In the genomic region with DNA sequence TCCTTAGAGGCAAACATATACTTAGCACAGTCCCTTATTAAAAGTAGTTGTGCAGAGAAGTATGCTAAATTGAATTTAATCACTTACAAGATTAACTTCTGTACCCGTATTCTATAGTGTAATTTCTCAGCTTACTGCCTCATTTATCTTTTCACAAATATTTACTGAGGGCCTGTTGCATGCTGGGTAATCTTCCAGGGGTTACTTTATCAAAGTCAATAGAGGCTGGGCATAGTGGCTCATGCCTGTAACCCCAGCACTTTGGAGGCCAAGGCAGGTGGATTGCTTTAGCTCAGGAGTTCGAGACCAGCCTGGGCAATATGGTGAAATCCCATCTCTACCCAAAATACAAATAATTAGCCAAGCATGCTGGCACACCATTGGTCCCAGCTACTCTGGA, we compare ENCODE assay signal across 16 cellular contexts.
A peak's percentile ranks its signal among the peaks of the same experiment; 100 is the strongest.
DNase-seq lines count a peak whose midpoint lies in the region; ATAC-seq, FAIRE-seq and TF ChIP-seq lines count a peak whose summit lies in the region.
"Had no signal": no experiment of that assay in that cellular context is flagged by ENCODE, and none has a peak within 500 bp of the region (broad histone marks: within the 10 kb centered on the region; RNA-seq: fewer than 3 reads in every experiment).

No MANE protein-coding gene starts in this region.

- H4K20me1 ChIP-seq in HepG2 (ENCODE audit: insufficient read depth, low read length): no peaks in the 10 kb centered on the region

- no peaks in the 10 kb centered on the region for H3K9me3 Mint-ChIP-seq in natural killer cell treated with Interleukin-12 subunit alpha and Interleukin-12 subunit beta and Interleukin-15 and Interleukin-18, amount 100 ng/mL, for 72 hours
- H3K9me3 Mint-ChIP-seq: CD4-positive, alpha-beta memory T cell; HFFc6 had no signal

- H3K9ac ChIP-seq in HepG2 (ENCODE audit: insufficient read depth, low read depth, low read length) (no peak overlapping the region), colonic mucosa (ENCODE audit: low read depth in 2 of 2, low read length in 2 of 2) (no peak overlapping the region)

- H3K27ac ChIP-seq in HepG2 (ENCODE audit: extremely low read length, insufficient read depth, low read length) (no peak overlapping the region), right lobe of liver (no peak overlapping the region), colonic mucosa (no peak overlapping the region), gastrocnemius medialis (no peak overlapping the region)
- H3K27ac ChIP-seq: C4-2B had no signal

- BruUV-seq in HepG2 (replicated peaks; lab: Mats Ljungman, UMichigan): no TSS peak

- H2AFZ ChIP-seq in HepG2 (ENCODE audit: low read length): no peak overlapping the region

- H3K4me3 ChIP-seq in HepG2 (replicated peaks in 1 of 3; ENCODE audit: insufficient read depth in 1 of 3, low read depth in 2 of 3, low read length in 3 of 3) (no peak overlapping the region), right lobe of liver (no peak overlapping the region), colonic mucosa (no peak overlapping the region), gastrocnemius medialis (no peak overlapping the region)
- H3K4me3 ChIP-seq: GM12878 had no signal

- peaks cover 38 to 50% of the 10 kb centered on the region in 2 donors for H3K4me1 Mint-ChIP-seq in natural killer cell treated with Interleukin-12 subunit alpha and Interleukin-12 subunit beta and Interleukin-15 and Interleukin-18, amount 100 ng/mL, for 72 hours (ENCODE audit: low read depth in 2 of 2)

- H3K9me3 ChIP-seq in HepG2 (ENCODE audit: low read length): no peaks in the 10 kb centered on the region
- H3K9me3 ChIP-seq in right lobe of liver: no peaks in the 10 kb centered on the region
- no peaks in the 10 kb centered on the region for H3K9me3 ChIP-seq in colonic mucosa
- H3K9me3 ChIP-seq in gastrocnemius medialis: no peaks in the 10 kb centered on the region

- CTCF ChIA-PET in HepG2 (lab: Yijun Ruan, JAX; ENCODE audit: low intra/inter-chr PET ratio, low total read pairs): no interaction called here

- H3K4me1 ChIP-seq in HepG2 (ENCODE audit: insufficient read depth, low read length): no peaks in the 10 kb centered on the region
- no peaks in the 10 kb centered on the region for H3K4me1 ChIP-seq in right lobe of liver
- no peaks in the 10 kb centered on the region for H3K4me1 ChIP-seq in colonic mucosa
- H3K4me1 ChIP-seq in gastrocnemius medialis: no peaks in the 10 kb centered on the region

- no peak overlapping the region for H3K4me2 ChIP-seq in HepG2 (ENCODE audit: low read depth, low read length)

- H3K27me3 ChIP-seq in HepG2 (ENCODE audit: control insufficient read depth in 1 of 2, insufficient read depth in 2 of 2, low read length in 2 of 2) (no peaks in the 10 kb centered on the region), right lobe of liver (no peaks in the 10 kb centered on the region), colonic mucosa (no peaks in the 10 kb centered on the region), gastrocnemius medialis (no peaks in the 10 kb centered on the region)

- FAIRE-seq in HepG2 (lab: Jason Lieb, UNC) (no peak), HTR-8/SVneo (lab: Jason Lieb, UNC) (no peak)
- FAIRE-seq: A204.1, GM12878, GM18507 had no signal

- H3K36me3 Mint-ChIP-seq in natural killer cell treated with Interleukin-12 subunit alpha and Interleukin-12 subunit beta and Interleukin-15 and Interleukin-18, amount 100 ng/mL, for 72 hours: no peaks in the 10 kb centered on the region
- H3K36me3 Mint-ChIP-seq: CD4-positive, alpha-beta memory T cell had no signal

- WGBS in HepG2 (ENCODE audit: low lambda C conversion rate): 0% methylated on average over 2 of the region's 2 CpGs
- WGBS in right lobe of liver (ENCODE audit: insufficient coverage, low coverage, low lambda C conversion rate, missing lambda C conversion rate): 70% methylated on average over 2 of the region's 2 CpGs

- H3K27me3 Mint-ChIP-seq in natural killer cell treated with Interleukin-12 subunit alpha and Interleukin-12 subunit beta and Interleukin-15 and Interleukin-18, amount 100 ng/mL, for 72 hours: peaks cover 0 to 4% of the 10 kb centered on the region in 2 donors
- H3K27me3 Mint-ChIP-seq: CD4-positive, alpha-beta memory T cell had no signal

- DNase-seq in HepG2 (ENCODE audit: low spot score) (no peak), right lobe of liver (no peak), colonic mucosa (peak; percentile 41), HTR-8/SVneo (ENCODE audit: insufficient read length, low spot score) (no peak), gastrocnemius medialis (no peak)
- no peak for DNase-seq in natural killer cell treated with Interleukin-12 subunit alpha and Interleukin-12 subunit beta and Interleukin-15 and Interleukin-18, amount 100 ng/mL, for 72 hours (ENCODE audit: low spot score)
- DNase-seq: CD4-positive, alpha-beta memory T cell; COR-L47; HCEC 1CT; HFFc6 had no signal

- no peak for TF ChIP-seq EP300 in HepG2 (IDR thresholded peaks at IDR 0.05; ENCODE audit: low read depth in 2 of 2, low read length in 2 of 2)
- no peak for TF ChIP-seq EP300 in HepG2 (CRISPR knock-in tag; IDR thresholded peaks at IDR 0.05; ENCODE audit: borderline replicate concordance)

- in situ Hi-C loops in HepG2 (cut with HindIII; ENCODE audit: extremely low pct_ligation_motif_present, low pct_unique_long_range_greater_than_20kb) (no loop called here), gastrocnemius medialis (cut with MboI; ENCODE audit: low sequenced_read_pairs in 4 of 4) (no loop called here)

- no peak for TF ChIP-seq RAD21 in HepG2 (CRISPR knock-in tag; IDR thresholded peaks at IDR 0.05)

- intact Hi-C loops in HepG2 (cut with micrococcal nuclease; ENCODE audit: unreplicated experiment) (no loop called here), right lobe of liver (cut with DNase I) (no loop called here), colonic mucosa (cut with DNase I) (no loop called here), gastrocnemius medialis (cut with DNase I; ENCODE audit: low total_unique reads) (no loop called here)

- ATAC-seq in HepG2 (no peak), right lobe of liver (no peak), HG02798 (IDR thresholded peaks at IDR 0.05; ENCODE audit: poor library complexity, unreplicated experiment) (no peak), gastrocnemius medialis (no peak)
- ATAC-seq in natural killer cell treated with Interleukin-12 subunit alpha and Interleukin-12 subunit beta and Interleukin-15 and Interleukin-18, amount 100 ng/mL, for 72 hours: no peak
- ATAC-seq: GM12878 had no signal

- H3K36me3 ChIP-seq in HepG2 (replicated peaks in 1 of 2; ENCODE audit: control insufficient read depth in 1 of 2, insufficient read depth in 2 of 2, low read length in 2 of 2) (no peaks in the 10 kb centered on the region), right lobe of liver (no peaks in the 10 kb centered on the region), colonic mucosa (no peaks in the 10 kb centered on the region), gastrocnemius medialis (no peaks in the 10 kb centered on the region)

- TF ChIP-seq CTCF in HepG2 (CRISPR knock-in tag; IDR thresholded peaks at IDR 0.05) (no peak), right lobe of liver (IDR thresholded peaks at IDR 0.05) (no peak), colonic mucosa (IDR thresholded peaks at IDR 0.05) (no peak), gastrocnemius medialis (IDR thresholded peaks at IDR 0.05 in 4 of 5, conservative IDR thresholded peaks at IDR 0.05 in 1 of 5) (no peak)

- peak overlapping the region in 1 of 2 donors; percentile 60 for H3K27ac Mint-ChIP-seq in natural killer cell treated with Interleukin-12 subunit alpha and Interleukin-12 subunit beta and Interleukin-15 and Interleukin-18, amount 100 ng/mL, for 72 hours
- H3K27ac Mint-ChIP-seq: B cell, HFFc6 had no signal

- POLR2A ChIA-PET in HepG2 (lab: Yijun Ruan, JAX): no interaction called here

- no peaks in the 10 kb centered on the region for H3K79me2 ChIP-seq in HepG2 (ENCODE audit: insufficient read depth, low read length)

- TF ChIP-seq POLR2A in HepG2 (IDR thresholded peaks at IDR 0.05; ENCODE audit: insufficient read depth in 1 of 2, low read depth in 2 of 2, low read length in 2 of 2) (no peak), right lobe of liver (IDR thresholded peaks at IDR 0.05) (no peak), gastrocnemius medialis (IDR thresholded peaks at IDR 0.05) (no peak)

- H3K4me3 Mint-ChIP-seq in natural killer cell treated with Interleukin-12 subunit alpha and Interleukin-12 subunit beta and Interleukin-15 and Interleukin-18, amount 100 ng/mL, for 72 hours: peak overlapping the region; percentile 23
- H3K4me3 Mint-ChIP-seq: B cell, HFFc6 had no signal

TF ChIP-seq in HepG2, 621 proteins besides CTCF, POLR2A, EP300 and RAD21:
- TF ChIP-seq ZNF598 (CRISPR knock-in tag; IDR thresholded peaks at IDR 0.05; ENCODE audit: borderline replicate concordance) (no peak), ZFP90 (CRISPR knock-in tag; IDR thresholded peaks at IDR 0.05; ENCODE audit: borderline replicate concordance) (no peak), NAIF1 (CRISPR knock-in tag; IDR thresholded peaks at IDR 0.05; ENCODE audit: borderline replicate concordance) (no peak)
- TF ChIP-seq, protein P1, sequence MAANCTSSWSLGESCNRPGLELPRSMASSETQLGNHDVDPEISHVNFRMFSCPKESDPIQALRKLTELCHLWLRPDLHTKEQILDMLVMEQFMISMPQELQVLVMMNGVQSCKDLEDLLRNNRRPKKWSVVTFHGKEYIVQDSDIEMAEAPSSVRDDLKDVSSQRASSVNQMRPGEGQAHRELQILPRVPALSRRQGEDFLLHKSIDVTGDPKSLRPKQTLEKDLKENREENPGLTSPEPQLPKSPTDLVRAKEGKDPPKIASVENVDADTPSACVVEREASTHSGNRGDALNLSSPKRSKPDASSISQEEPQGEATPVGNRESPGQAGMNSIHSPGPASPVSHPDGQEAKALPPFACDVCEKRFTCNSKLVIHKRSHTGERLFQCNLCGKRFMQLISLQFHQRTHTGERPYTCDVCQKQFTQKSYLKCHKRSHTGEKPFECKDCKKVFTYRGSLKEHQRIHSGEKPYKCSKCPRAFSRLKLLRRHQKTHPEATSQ (CRISPR knock-in tag; IDR thresholded peaks at IDR 0.05; ENCODE audit: borderline replicate concordance): no peak
- TF ChIP-seq, protein P2, sequence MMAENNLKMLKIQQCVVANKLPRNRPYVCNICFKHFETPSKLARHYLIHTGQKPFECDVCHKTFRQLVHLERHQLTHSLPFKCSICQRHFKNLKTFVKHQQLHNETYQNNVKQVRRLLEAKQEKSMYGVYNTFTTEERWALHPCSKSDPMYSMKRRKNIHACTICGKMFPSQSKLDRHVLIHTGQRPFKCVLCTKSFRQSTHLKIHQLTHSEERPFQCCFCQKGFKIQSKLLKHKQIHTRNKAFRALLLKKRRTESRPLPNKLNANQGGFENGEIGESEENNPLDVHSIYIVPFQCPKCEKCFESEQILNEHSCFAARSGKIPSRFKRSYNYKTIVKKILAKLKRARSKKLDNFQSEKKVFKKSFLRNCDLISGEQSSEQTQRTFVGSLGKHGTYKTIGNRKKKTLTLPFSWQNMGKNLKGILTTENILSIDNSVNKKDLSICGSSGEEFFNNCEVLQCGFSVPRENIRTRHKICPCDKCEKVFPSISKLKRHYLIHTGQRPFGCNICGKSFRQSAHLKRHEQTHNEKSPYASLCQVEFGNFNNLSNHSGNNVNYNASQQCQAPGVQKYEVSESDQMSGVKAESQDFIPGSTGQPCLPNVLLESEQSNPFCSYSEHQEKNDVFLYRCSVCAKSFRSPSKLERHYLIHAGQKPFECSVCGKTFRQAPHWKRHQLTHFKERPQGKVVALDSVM (CRISPR knock-in tag; IDR thresholded peaks at IDR 0.05): 0 out of 2 replicates have a peak, but pooled peaks have one; percentile 19
